ENCODE assay signal across 16 cellular contexts in genomic region chr3:48747015-48747615, GRCh38. TPM values are rescaled to one million over a fixed set of nuclear protein-coding genes. Genes with fewer than 3 reads are reported as not detected.
DNase-seq lines count a peak whose midpoint lies in the region; ATAC-seq, FAIRE-seq and TF ChIP-seq lines count a peak whose summit lies in the region.
"Had no signal": no experiment of that assay in that cellular context is flagged by ENCODE, and none has a peak within 500 bp of the region (broad histone marks: within the 10 kb centered on the region; RNA-seq: fewer than 3 reads in every experiment).

No MANE protein-coding gene starts in this region.

- H3K4me1 ChIP-seq in endodermal cell (ENCODE audit: control insufficient read depth, insufficient read depth, low read length) (no peaks in the 10 kb centered on the region), colonic mucosa (no peaks in the 10 kb centered on the region), HAP-1 (no peaks in the 10 kb centered on the region)
- H3K4me1 ChIP-seq: Caco-2, foreskin keratinocyte had no signal

- no peak overlapping the region for H3K9ac ChIP-seq in endodermal cell (ENCODE audit: extremely low read depth, low read length, poor library complexity, severe bottlenecking)
- H3K9ac ChIP-seq in colonic mucosa (ENCODE audit: low read depth in 2 of 2, low read length in 2 of 2) = no peak overlapping the region

- H3K9me3 ChIP-seq in endodermal cell (ENCODE audit: control insufficient read depth, low read length) = peaks cover 7% of the 10 kb centered on the region
- H3K9me3 ChIP-seq in colonic mucosa = no peaks in the 10 kb centered on the region
- no peaks in the 10 kb centered on the region for H3K9me3 ChIP-seq in HAP-1
- H3K9me3 ChIP-seq: Caco-2 had no signal

- H3K4me3 ChIP-seq in endodermal cell (ENCODE audit: low read length) (no peak overlapping the region), colonic mucosa (no peak overlapping the region), HAP-1 (no peak overlapping the region)
- H3K4me3 ChIP-seq: SK-N-MC had no signal

- H3K36me3 ChIP-seq in endodermal cell (ENCODE audit: control insufficient read depth, insufficient read depth, low read length) (peaks cover 39% of the 10 kb centered on the region), colonic mucosa (peaks cover 4% of the 10 kb centered on the region), HAP-1 (replicated peaks) (peaks cover 22% of the 10 kb centered on the region)

- no peaks in the 10 kb centered on the region for H3K4me1 Mint-ChIP-seq in endodermal cell

- in situ Hi-C loops in HAP-1 (cut with MboI; ENCODE audit: low sequenced_read_pairs) = no loop called here

- H3K27ac Mint-ChIP-seq in endodermal cell = no peak overlapping the region

- peak; percentile 86 for ATAC-seq in sciatic nerve
- ATAC-seq in GM18520 (IDR thresholded peaks at IDR 0.05; ENCODE audit: unreplicated experiment) = no peak
- ATAC-seq: foreskin keratinocyte had no signal

- peaks cover 19% of the 10 kb centered on the region for H3K36me3 Mint-ChIP-seq in endodermal cell (ENCODE audit: low read depth)

- H3K27me3 Mint-ChIP-seq in endodermal cell (ENCODE audit: insufficient read depth) = no peaks in the 10 kb centered on the region

- no peaks in the 10 kb centered on the region for H3K9me3 Mint-ChIP-seq in endodermal cell

- H3K27me3 ChIP-seq in endodermal cell (ENCODE audit: control insufficient read depth, insufficient read depth, low read length, poor library complexity, severe bottlenecking) (no peaks in the 10 kb centered on the region), colonic mucosa (no peaks in the 10 kb centered on the region), HAP-1 (ENCODE audit: low read depth) (no peaks in the 10 kb centered on the region)
- H3K27me3 ChIP-seq: foreskin keratinocyte had no signal

- TF ChIP-seq CTCF in endodermal cell (conservative IDR thresholded peaks at IDR 0.05) (no peak), colonic mucosa (IDR thresholded peaks at IDR 0.05) (no peak), D721Med (IDR thresholded peaks at IDR 0.05; ENCODE audit: insufficient read depth, missing control alignments) (no peak)

- H3K27ac ChIP-seq in endodermal cell (ENCODE audit: low read depth, low read length) = peak overlapping the region; percentile 0
- H3K27ac ChIP-seq in colonic mucosa = no peak overlapping the region
- H3K27ac ChIP-seq: foreskin keratinocyte, SK-N-MC had no signal

- intact Hi-C loops in sciatic nerve (cut with DNase I) (no loop called here), colonic mucosa (cut with DNase I) (no loop called here)

- whole genome bisulfite sequencing in endodermal cell (ENCODE audit: insufficient coverage in 1 of 2, insufficient read length in 1 of 2), 2 experiments = 84 to 95% methylated on average over 2 to 4 of the region's 4 CpGs

- FAIRE-seq in D721Med (lab: Jason Lieb, UNC) = no peak
- FAIRE-seq: keratinocyte had no signal

- DNase-seq in NCI-H1092 (lab: John Stamatoyannopoulos, UW) = peak; percentile 10
- DNase-seq in endodermal cell = no peak
- DNase-seq in inferior parietal cortex (ENCODE audit: extremely low spot score) = peak; percentile 69
- DNase-seq in sciatic nerve (ENCODE audit: low spot score) = no peak
- DNase-seq in colonic mucosa = no peak
- DNase-seq in D721Med (ENCODE audit: insufficient read length, low spot score) = no peak
- no peak for DNase-seq in HAP-1 (ENCODE audit: low spot score in 2 of 2)
- DNase-seq: activated effector memory CD4-positive, alpha-beta T cell treated with Interleukin-2 at 50 U/mL for 16 hours; Caco-2; effector CD8-positive, alpha-beta T cell; foreskin keratinocyte; NCI-H2107; stimulated activated CD4-positive, alpha-beta T cell treated with anti-CD3 and anti-CD28 coated beads, Interleukin-4, amount 100 ng/mL, for 1 hour had no signal

- no peak overlapping the region for H3K4me3 Mint-ChIP-seq in endodermal cell

RNA-seq across cellular contexts. Expression of gene IP6K2, which starts 30.1 kb away (rescaled TPM):
- 100 to 1,000 TPM; 104 to 127 TPM for total RNA-seq in endodermal cell
- 219 TPM for polyA plus RNA-seq in endodermal cell (2013, experiment 1 of 2)
- 181 TPM for polyA plus RNA-seq in endodermal cell (2013, experiment 2 of 2)
- 104 TPM for total RNA-seq in sciatic nerve
- total RNA-seq in colonic mucosa = 100 to 1,000 TPM; 101 to 134 TPM

Comparison
In these comparisons a context has a peak if more than half of its experiments do, and no peak if none do; other contexts are left out.
1. DNase-seq: peak in NCI-H1092 (single experiment) and inferior parietal cortex (single experiment); none in endodermal cell (single experiment), sciatic nerve (single experiment), colonic mucosa (single experiment), D721Med (single experiment) and HAP-1 (0 of 2).